ENCODE assay signal across 31 cellular contexts in genomic region chr1:172019971-172020370, GRCh38.
"Had no signal": no experiment of that assay in that cellular context is flagged by ENCODE, and none has a peak within 500 bp of the region (broad histone marks: within the 10 kb centered on the region; RNA-seq: fewer than 3 reads in every experiment).

No MANE protein-coding gene starts in this region.

- DNase-seq: activated B cell treated with CpG ODN at 0.5 μM for 24 hours; activated CD4-positive, alpha-beta memory T cell treated with anti-CD3 and anti-CD28 coated beads, Interleukin-2, amount 10 ng/mL, durations not matched to agents 7 days and 5 days; activated CD4-positive, alpha-beta T cell treated with anti-CD3 and anti-CD28 coated beads for 48 hours; activated CD4-positive, alpha-beta T cell treated with anti-CD3 and anti-CD28 coated beads, Interleukin-2, amount 10 ng/mL, durations not matched to agents 7 days and 5 days; activated CD4-positive, alpha-beta T cell treated with anti-CD3 and anti-CD28 coated beads, Interleukin-2, amount 50 U/mL, for 48 hours; activated CD4-positive, CD25-positive, alpha-beta regulatory T cell treated with anti-CD3 and anti-CD28 coated beads, Interleukin-2, amount 50 U/mL, for 72 hours; activated CD8-positive, alpha-beta memory T cell treated with anti-CD3 and anti-CD28 coated beads for 24 hours; activated CD8-positive, alpha-beta memory T cell treated with anti-CD3 and anti-CD28 coated beads, Interleukin-2, amount 10 ng/mL, durations not matched to agents 7 days and 5 days; activated CD8-positive, alpha-beta memory T cell treated with anti-CD3 and anti-CD28 coated beads, Interleukin-2, amount 50 U/mL, for 48 hours; activated CD8-positive, alpha-beta T cell treated with anti-CD3 and anti-CD28 coated beads, Interleukin-2, amount 10 ng/mL, durations not matched to agents 7 days and 5 days; activated effector memory CD4-positive, alpha-beta T cell treated with anti-CD3 and anti-CD28 coated beads, Interleukin-2, amount 50 U/mL, for 16 hours; activated gamma-delta T cell treated with Interleukin-2 at 50 U/mL for 16 hours; activated naive CD4-positive, alpha-beta T cell; activated naive CD4-positive, alpha-beta T cell treated with anti-CD3 and anti-CD28 coated beads for 36 hours; activated naive CD4-positive, alpha-beta T cell treated with anti-CD3 and anti-CD28 coated beads, Interleukin-2, amount 50 U/mL, for 16 hours; activated naive CD8-positive, alpha-beta T cell treated with anti-CD3 and anti-CD28 coated beads for 36 hours; activated T-cell treated with anti-CD3 and anti-CD28 coated beads, Interleukin-2, amount 50 U/mL, for 4 hours; activated T-cell treated with anti-CD3 and anti-CD28 coated beads, Interleukin-2, amount 50 U/mL, for 72 hours; adrenal gland; amniotic stem cell; aorta; body of pancreas; brain microvascular endothelial cell; central memory CD4-positive, alpha-beta T cell; T-helper 1 cell; T-helper 2 cell; T-helper 9 cell had no signal

- H3K36me3 ChIP-seq: adrenal gland, brain microvascular endothelial cell, breast epithelium had no signal

- H3K9me3 ChIP-seq: body of pancreas had no signal

- H3K4me1 ChIP-seq: adrenal gland, breast epithelium had no signal

- H3K27ac ChIP-seq: adrenal gland, body of pancreas, brain microvascular endothelial cell, breast epithelium, VCaP had no signal

- H3K27me3 ChIP-seq: adrenal gland, body of pancreas, brain microvascular endothelial cell, breast epithelium had no signal

- ATAC-seq: activated CD8-positive, alpha-beta memory T cell treated with anti-CD3 and anti-CD28 coated beads, Interleukin-2, amount 10 ng/mL, durations not matched to agents 7 days and 5 days; activated CD8-positive, alpha-beta T cell treated with anti-CD3 and anti-CD28 coated beads, Interleukin-2, amount 10 ng/mL, durations not matched to agents 7 days and 5 days; activated naive CD4-positive, alpha-beta T cell treated with anti-CD3 and anti-CD28 coated beads, Interleukin-2, amount 50 U/mL, for 72 hours; activated T-cell treated with anti-CD3 and anti-CD28 coated beads, Interleukin-2, amount 50 U/mL, for 4 hours; activated T-cell treated with anti-CD3 and anti-CD28 coated beads, Interleukin-2, amount 50 U/mL, for 72 hours; activated T-helper 17 cell treated with anti-CD3 and anti-CD28 coated beads, Interleukin-2, amount 50 U/mL, for 72 hours; body of pancreas had no signal

- H3K4me3 ChIP-seq: adrenal gland, body of pancreas, breast epithelium had no signal
